In the genomic region with DNA sequence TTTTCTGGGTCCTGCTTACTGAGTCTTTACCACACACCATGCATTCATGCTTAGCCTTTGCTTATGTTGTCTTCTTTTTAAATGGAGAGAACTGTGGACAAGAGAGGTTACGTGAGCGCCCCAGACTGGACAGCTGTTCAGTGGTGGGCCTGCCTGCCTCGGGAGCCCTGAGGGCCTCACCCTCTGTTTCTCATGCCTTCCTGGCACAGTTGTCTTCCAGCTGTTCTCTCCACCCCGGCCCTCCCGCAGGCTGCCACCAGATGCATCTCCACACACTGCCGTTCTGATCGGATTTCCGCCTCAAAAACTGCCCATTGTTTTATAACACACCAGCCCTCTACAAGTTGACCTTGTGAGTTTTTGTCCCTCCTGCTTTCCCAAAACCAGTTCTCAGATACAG, we compare ENCODE assay signal across 20 cellular contexts.
"Had no signal": no experiment of that assay in that cellular context is flagged by ENCODE, and none has a peak within 500 bp of the region (broad histone marks: within the 10 kb centered on the region; RNA-seq: fewer than 3 reads in every experiment).

No MANE protein-coding gene starts in this region.

- H3K27me3 ChIP-seq: brain microvascular endothelial cell, gastroesophageal sphincter, hepatocyte, left lung, pancreas, upper lobe of left lung had no signal

- H3K4me2 ChIP-seq: hepatocyte had no signal

- H3K4me3 ChIP-seq: gastroesophageal sphincter, hepatocyte, left lung, pancreas, upper lobe of left lung had no signal

- ATAC-seq: gastroesophageal sphincter, left lung, pancreas, SK-N-SH treated with all-trans-retinoic acid at 6 μM for 48 hours had no signal

- H3K27ac ChIP-seq: brain microvascular endothelial cell, epithelial cell of prostate, gastroesophageal sphincter, hepatocyte, left lung, pancreas, upper lobe of left lung had no signal

- DNase-seq: activated CD4-positive, alpha-beta T cell treated with anti-CD3 and anti-CD28 coated beads, Interleukin-2, amount 50 U/mL, for 4 hours; activated CD4-positive, CD25-positive, alpha-beta regulatory T cell treated with anti-CD3 and anti-CD28 coated beads, Interleukin-2, amount 50 U/mL, for 72 hours; activated naive CD4-positive, alpha-beta T cell; activated naive CD8-positive, alpha-beta T cell treated with anti-CD3 and anti-CD28 coated beads, Interleukin-2, amount 10 ng/mL, durations not matched to agents 7 days and 5 days; activated T-cell treated with anti-CD3 and anti-CD28 coated beads for 4 hours; brain microvascular endothelial cell; cerebellar nuclear complex; islet precursor cell; left lung; mesendoderm; pancreas; small intestine; stimulated activated CD4-positive, alpha-beta T cell treated with anti-CD3 and anti-CD28 coated beads, Interleukin-4, amount 100 ng/mL, for 4 hours; stimulated activated CD8-positive, alpha-beta memory T cell treated with anti-CD3 and anti-CD28 coated beads, Interleukin-4, amount 100 ng/mL, for 48 hours; stimulated activated naive CD4-positive, alpha-beta T cell treated with Interleukin-2 at 50 U/mL for 16 hours had no signal

- H3K4me1 ChIP-seq: left lung, pancreas had no signal

- H3K9me3 ChIP-seq: gastroesophageal sphincter, left lung, pancreas, upper lobe of left lung had no signal

- H3K36me3 ChIP-seq: brain microvascular endothelial cell, gastroesophageal sphincter, left lung, pancreas, upper lobe of left lung had no signal

- H2AFZ ChIP-seq: hepatocyte had no signal
